In the genomic region with DNA sequence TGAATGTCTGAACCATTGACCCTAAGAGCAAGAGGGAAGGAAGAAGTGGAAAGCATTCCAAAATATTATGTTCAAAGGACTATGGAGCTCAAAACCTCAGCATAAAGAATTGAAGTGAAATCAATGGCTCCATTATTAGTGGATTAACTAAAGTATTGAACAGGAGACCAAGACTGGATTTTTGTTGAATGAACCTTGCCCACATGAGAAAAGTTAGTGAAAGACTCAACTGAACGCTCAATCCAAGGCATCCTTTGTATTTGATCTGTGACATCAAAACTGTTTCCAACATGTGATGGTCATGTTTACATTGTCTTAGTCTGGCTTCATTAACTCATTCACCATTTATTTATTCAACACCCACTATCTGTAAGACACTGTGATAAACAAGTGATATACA, we compare ENCODE assay signal across 4 cellular contexts.
"Had no signal": no experiment of that assay in that cellular context is flagged by ENCODE, and none has a peak within 500 bp of the region (broad histone marks: within the 10 kb centered on the region; RNA-seq: fewer than 3 reads in every experiment).

No MANE protein-coding gene starts in this region.

- H3K4me2 ChIP-seq: GM23338 had no signal

- DNase-seq: H9, HCEC 1CT, IMR-90 had no signal

- H3K4me3 ChIP-seq: GM23338 had no signal

- H2AFZ ChIP-seq: GM23338 had no signal
